Comparison of ENCODE assay signal across 13 cellular contexts in genomic region chr5:169648725-169649124, GRCh38. TPM values are rescaled to one million over a fixed set of nuclear protein-coding genes. Genes with fewer than 3 reads are reported as not detected.
DNase-seq lines count a peak whose midpoint lies in the region; ATAC-seq and FAIRE-seq lines count a peak whose summit lies in the region.
"Had no signal": no experiment of that assay in that cellular context is flagged by ENCODE, and none has a peak within 500 bp of the region (broad histone marks: within the 10 kb centered on the region; RNA-seq: fewer than 3 reads in every experiment).

No MANE protein-coding gene starts in this region.

- CTCF ChIA-PET in activated naive CD4-positive, alpha-beta T cell treated with anti-CD3 and anti-CD28 coated beads for 36 hours (lab: Charles Lee), result interaction anchor here (1.1 to 1.4 kb wide), 2 partner anchors 11 kb away, joined by 3 to 5 read pairs; no protein-coding TSS in a partner anchor

- no peak overlapping the region for H3K4me3 Mint-ChIP-seq in activated naive CD4-positive, alpha-beta T cell treated with anti-CD3 and anti-CD28 coated beads for 36 hours
- peak overlapping the region; percentile 37 to 51 for H3K4me3 Mint-ChIP-seq in stimulated activated naive CD8-positive, alpha-beta T cell treated with anti-CD3 and anti-CD28 coated beads, Interleukin-15, amount 100 ng/mL, for 72 hours

- H3K36me3 Mint-ChIP-seq in activated naive CD4-positive, alpha-beta T cell treated with anti-CD3 and anti-CD28 coated beads for 36 hours (ENCODE audit: low read depth), result peaks cover 44% of the 10 kb centered on the region
- peaks cover 5 to 58% of the 10 kb centered on the region in 2 donors for H3K36me3 Mint-ChIP-seq in activated naive CD4-positive, alpha-beta T cell treated with anti-CD3 and anti-CD28 coated beads, Interleukin-2, amount 50 U/mL, for 72 hours

- no peak for FAIRE-seq in urothelium cell line (lab: Jason Lieb, UNC)
- FAIRE-seq: H1, RCC 7860 had no signal

- H3K4me1 ChIP-seq in SJCRH30, result peaks cover 7% of the 10 kb centered on the region; the same call in 1 of the 2 replicates

- DNase-seq in activated naive CD4-positive, alpha-beta T cell treated with anti-CD3 and anti-CD28 coated beads for 36 hours, result no peak
- no peak for DNase-seq in activated naive CD4-positive, alpha-beta T cell treated with anti-CD3 and anti-CD28 coated beads, Interleukin-2, amount 50 U/mL, for 72 hours (ENCODE audit: low spot score in 2 of 2)
- DNase-seq in SJCRH30 (peak; percentile 57 to 60), glomerular visceral epithelial cell (ENCODE audit: extremely low spot score) (peak; percentile 85), DMS 273 treated with DMSO at 0.1 percent for 48 hours (lab: John Stamatoyannopoulos, UW) (no peak), urothelium cell line (ENCODE audit: low spot score) (no peak)
- no peak for DNase-seq in stimulated activated naive CD8-positive, alpha-beta T cell treated with anti-CD3 and anti-CD28 coated beads, Interleukin-15, amount 100 ng/mL, for 72 hours
- DNase-seq: foreskin melanocyte, midbrain, NCI-H1417 treated with DMSO at 0.1 percent for 48 hours had no signal

- H3K4me3 ChIP-seq in SJCRH30, result no peak overlapping the region

- no peaks in the 10 kb centered on the region for H3K9me3 ChIP-seq in SJCRH30 (replicated peaks)

- ATAC-seq in activated naive CD4-positive, alpha-beta T cell treated with anti-CD3 and anti-CD28 coated beads, Interleukin-2, amount 50 U/mL, for 72 hours, result no peak
- ATAC-seq in stimulated activated naive CD8-positive, alpha-beta T cell treated with anti-CD3 and anti-CD28 coated beads, Interleukin-15, amount 100 ng/mL, for 72 hours, result no peak
- ATAC-seq in GM19023 (IDR thresholded peaks at IDR 0.05; ENCODE audit: unreplicated experiment), result no peak

- H3K27ac ChIP-seq in SJCRH30, result no peak overlapping the region; the same call in 1 of the 2 replicates

- H3K27ac Mint-ChIP-seq in activated naive CD4-positive, alpha-beta T cell treated with anti-CD3 and anti-CD28 coated beads for 36 hours, result peak overlapping the region; percentile 94
- H3K27ac Mint-ChIP-seq in activated naive CD4-positive, alpha-beta T cell treated with anti-CD3 and anti-CD28 coated beads, Interleukin-2, amount 50 U/mL, for 72 hours, result peak overlapping the region in 1 of 2 donors; percentile 93
- peak overlapping the region; percentile 22 to 49 for H3K27ac Mint-ChIP-seq in stimulated activated naive CD8-positive, alpha-beta T cell treated with anti-CD3 and anti-CD28 coated beads, Interleukin-15, amount 100 ng/mL, for 72 hours

- H3K27me3 ChIP-seq in SJCRH30, result 0 out of 2 replicates have a peak, but pooled peaks cover 4% of the 10 kb centered on the region

- no peaks in the 10 kb centered on the region for H3K36me3 ChIP-seq in SJCRH30

- no peaks in the 10 kb centered on the region for H3K27me3 Mint-ChIP-seq in activated naive CD4-positive, alpha-beta T cell treated with anti-CD3 and anti-CD28 coated beads for 36 hours (ENCODE audit: low read depth)
- no peaks in the 10 kb centered on the region for H3K27me3 Mint-ChIP-seq in stimulated activated naive CD8-positive, alpha-beta T cell treated with anti-CD3 and anti-CD28 coated beads, Interleukin-15, amount 100 ng/mL, for 72 hours

- no peaks in the 10 kb centered on the region for H3K9me3 Mint-ChIP-seq in activated naive CD4-positive, alpha-beta T cell treated with anti-CD3 and anti-CD28 coated beads for 36 hours
- peaks cover 0 to 4% of the 10 kb centered on the region in 2 donors for H3K9me3 Mint-ChIP-seq in activated naive CD4-positive, alpha-beta T cell treated with anti-CD3 and anti-CD28 coated beads, Interleukin-2, amount 50 U/mL, for 72 hours
- H3K9me3 Mint-ChIP-seq in stimulated activated naive CD8-positive, alpha-beta T cell treated with anti-CD3 and anti-CD28 coated beads, Interleukin-15, amount 100 ng/mL, for 72 hours, result no peaks in the 10 kb centered on the region

- H3K4me1 Mint-ChIP-seq in activated naive CD4-positive, alpha-beta T cell treated with anti-CD3 and anti-CD28 coated beads for 36 hours (ENCODE audit: low read depth), result peaks cover 90% of the 10 kb centered on the region
- H3K4me1 Mint-ChIP-seq in stimulated activated naive CD8-positive, alpha-beta T cell treated with anti-CD3 and anti-CD28 coated beads, Interleukin-15, amount 100 ng/mL, for 72 hours, result peaks cover 92% of the 10 kb centered on the region

- intact Hi-C loops in activated naive CD4-positive, alpha-beta T cell treated with anti-CD3 and anti-CD28 coated beads for 36 hours (cut with micrococcal nuclease), result loop anchor here (1.0 kb wide), 4 partner anchors 9 to 65 kb away; partner anchors contain the start of genes DOCK2 and SPDL1

RNA-seq across cellular contexts. Expression of gene DOCK2, which starts 11.7 kb away (rescaled TPM):
- 100 to 1,000 TPM; 192 to 203 TPM for total RNA-seq in activated naive CD4-positive, alpha-beta T cell treated with anti-CD3 and anti-CD28 coated beads for 36 hours
- 100 to 1,000 TPM; 210 to 220 TPM for total RNA-seq in activated naive CD4-positive, alpha-beta T cell treated with anti-CD3 and anti-CD28 coated beads, Interleukin-2, amount 50 U/mL, for 72 hours
- 0.10 and 0.20 TPM in 2 replicates for total RNA-seq in SJCRH30 (2014; rRNA removed; shearing (Covaris generic))

Comparison
In these comparisons a context has a peak if more than half of its experiments do, and no peak if none do; other contexts are left out.
1. DNase-seq: peak in SJCRH30 (2 of 2) and glomerular visceral epithelial cell (single experiment); none in activated naive CD4-positive, alpha-beta T cell treated with anti-CD3 and anti-CD28 coated beads for 36 hours (single experiment), activated naive CD4-positive, alpha-beta T cell treated with anti-CD3 and anti-CD28 coated beads, Interleukin-2, amount 50 U/mL, for 72 hours (0 of 2), stimulated activated naive CD8-positive, alpha-beta T cell treated with anti-CD3 and anti-CD28 coated beads, Interleukin-15, amount 100 ng/mL, for 72 hours (0 of 2), DMS 273 treated with DMSO at 0.1 percent for 48 hours (single experiment) and urothelium cell line (single experiment).
2. RNA of gene DOCK2, which starts 11.7 kb away (total RNA-seq): 210 to 220 TPM in activated naive CD4-positive, alpha-beta T cell treated with anti-CD3 and anti-CD28 coated beads, Interleukin-2, amount 50 U/mL, for 72 hours and 192 to 203 TPM in activated naive CD4-positive, alpha-beta T cell treated with anti-CD3 and anti-CD28 coated beads for 36 hours; 0.10 to 0.20 TPM in SJCRH30; every median in the first group is over 100 times any median in the second.